14 cellular contexts compared by ENCODE assay signal in the genomic region with DNA sequence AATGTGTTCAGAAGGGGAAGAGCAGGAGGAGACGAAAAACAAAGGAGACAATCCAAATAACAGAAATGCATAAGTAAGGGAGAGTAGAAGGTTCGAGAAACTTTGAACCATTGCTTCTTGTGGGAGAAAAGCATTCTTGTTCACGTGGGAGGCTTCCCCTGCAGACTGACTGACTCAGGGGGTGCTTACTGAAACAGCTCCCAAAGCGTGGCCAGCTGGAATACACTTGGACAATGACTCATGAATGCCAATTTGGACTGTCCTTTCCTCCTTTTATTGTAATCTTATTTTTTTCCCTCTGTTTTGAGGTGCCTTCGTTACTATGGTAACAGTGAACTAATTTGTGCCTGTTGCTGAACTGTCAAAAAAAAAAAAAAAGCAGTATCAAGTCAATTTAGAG.
DNase-seq lines count a peak whose midpoint lies in the region; ATAC-seq, FAIRE-seq and TF ChIP-seq lines count a peak whose summit lies in the region.
"Had no signal": no experiment of that assay in that cellular context is flagged by ENCODE, and none has a peak within 500 bp of the region (broad histone marks: within the 10 kb centered on the region; RNA-seq: fewer than 3 reads in every experiment).

No MANE protein-coding gene starts in this region.

- H3K36me3 ChIP-seq in astrocyte (ENCODE audit: insufficient read depth, low read length), result no peaks in the 10 kb centered on the region
- H3K36me3 ChIP-seq in CD4-positive, alpha-beta memory T cell (ENCODE audit: insufficient read depth, low read length), result no peaks in the 10 kb centered on the region
- H3K36me3 ChIP-seq: colonic mucosa had no signal

- no peak overlapping the region for H3K4me3 Mint-ChIP-seq in astrocyte (ENCODE audit: unreplicated experiment)
- no peak overlapping the region for H3K4me3 Mint-ChIP-seq in CD4-positive, alpha-beta memory T cell
- H3K4me3 Mint-ChIP-seq in natural killer cell, result no peak overlapping the region
- H3K4me3 Mint-ChIP-seq: immature natural killer cell; stimulated activated effector memory CD8-positive, alpha-beta T cell treated with anti-CD3 and anti-CD28 coated beads, Interleukin-12 subunit alpha, Interleukin-12 subunit beta, amount 100 ng/mL, for 72 hours had no signal

- peaks cover 9% of the 10 kb centered on the region for H3K27me3 Mint-ChIP-seq in astrocyte (ENCODE audit: low read depth, unreplicated experiment)
- peaks cover under 1 to 14% of the 10 kb centered on the region in 2 donors for H3K27me3 Mint-ChIP-seq in CD4-positive, alpha-beta memory T cell
- H3K27me3 Mint-ChIP-seq in natural killer cell (ENCODE audit: low read depth in 2 of 2), result peaks cover 8 to 16% of the 10 kb centered on the region in 2 donors

- H3K27me3 ChIP-seq in astrocyte (ENCODE audit: insufficient read depth, low read length), result peaks cover under 1% of the 10 kb centered on the region
- H3K27me3 ChIP-seq in CD4-positive, alpha-beta memory T cell (ENCODE audit: insufficient read depth, low read length), result peaks cover 5% of the 10 kb centered on the region

- peak overlapping the region; percentile 42 for H3K9ac ChIP-seq in astrocyte (ENCODE audit: low read length)

- intact Hi-C loops in CD4-positive, alpha-beta memory T cell (cut with micrococcal nuclease), result loop anchor here (10.0 kb wide), 1 partner anchor 276 kb away; no protein-coding TSS in a partner anchor
- intact Hi-C loops in natural killer cell (cut with micrococcal nuclease), result loop anchor here (10.0 kb wide), 1 partner anchor 1414 kb away; no protein-coding TSS in a partner anchor

- POLR2A ChIA-PET in CD4-positive, alpha-beta memory T cell (lab: Charles Lee; ENCODE audit: partially characterized antibody), result no interaction called here

- DNase-seq in NCI-H2029 (lab: John Stamatoyannopoulos, UW), result peak; percentile 16
- no peak for DNase-seq in NCI-H2029 treated with DMSO at 0.1 percent for 48 hours (lab: John Stamatoyannopoulos, UW)
- DNase-seq in astrocyte (ENCODE audit: low read depth), result peak; percentile 94
- peak; percentile 65 for DNase-seq in hepatic stellate cell (ENCODE audit: low spot score)
- peak; percentile 47 for DNase-seq in superior temporal gyrus (ENCODE audit: extremely low spot score)
- DNase-seq in CD4-positive, alpha-beta memory T cell, result no peak
- DNase-seq in NCI-H1092 (lab: John Stamatoyannopoulos, UW), result no peak
- DNase-seq in natural killer cell, result no peak
- DNase-seq: colonic mucosa, immature natural killer cell, NCI-H2171 had no signal

- no peaks in the 10 kb centered on the region for H3K9me3 ChIP-seq in astrocyte (ENCODE audit: insufficient read depth, low read depth, low read length)
- no peaks in the 10 kb centered on the region for H3K9me3 ChIP-seq in CD4-positive, alpha-beta memory T cell (ENCODE audit: control insufficient read depth in 1 of 2, low read length in 2 of 2)
- H3K9me3 ChIP-seq: A549, colonic mucosa had no signal

- CTCF ChIA-PET in CD4-positive, alpha-beta memory T cell (lab: Charles Lee; ENCODE audit: partially characterized antibody), result no interaction called here

- ATAC-seq in natural killer cell, result no peak
- ATAC-seq: A549; stimulated activated effector memory CD8-positive, alpha-beta T cell treated with anti-CD3 and anti-CD28 coated beads, Interleukin-12 subunit alpha, Interleukin-12 subunit beta, amount 100 ng/mL, for 72 hours had no signal

- H3K36me3 Mint-ChIP-seq in astrocyte (ENCODE audit: low read depth, unreplicated experiment), result no peaks in the 10 kb centered on the region
- H3K36me3 Mint-ChIP-seq in CD4-positive, alpha-beta memory T cell, result no peaks in the 10 kb centered on the region
- no peaks in the 10 kb centered on the region for H3K36me3 Mint-ChIP-seq in natural killer cell
- H3K36me3 Mint-ChIP-seq: immature natural killer cell; stimulated activated effector memory CD8-positive, alpha-beta T cell treated with anti-CD3 and anti-CD28 coated beads, Interleukin-12 subunit alpha, Interleukin-12 subunit beta, amount 100 ng/mL, for 72 hours had no signal

- H3K4me1 Mint-ChIP-seq in astrocyte (ENCODE audit: low read depth, unreplicated experiment), result peaks cover 18% of the 10 kb centered on the region
- peaks cover 0 to 5% (median 2%) of the 10 kb centered on the region in 4 donors for H3K4me1 Mint-ChIP-seq in CD4-positive, alpha-beta memory T cell
- H3K4me1 Mint-ChIP-seq in natural killer cell, result peaks cover 6 to 8% of the 10 kb centered on the region in 2 donors

- TF ChIP-seq CTCF in astrocyte (IDR thresholded peaks at IDR 0.05; ENCODE audit: insufficient read depth, low read depth, low read length), result no peak
- TF ChIP-seq CTCF in natural killer cell (IDR thresholded peaks at IDR 0.05), result no peak

- no peaks in the 10 kb centered on the region for H3K79me2 ChIP-seq in astrocyte (ENCODE audit: insufficient read depth, low read length)

- H3K27ac ChIP-seq in astrocyte (ENCODE audit: low read depth, low read length), result peak overlapping the region; percentile 57
- H3K27ac ChIP-seq in CD4-positive, alpha-beta memory T cell (ENCODE audit: low read depth, low read length), result no peak overlapping the region
- H3K27ac ChIP-seq: A549, colonic mucosa, skin epidermis had no signal

- no peaks in the 10 kb centered on the region for H3K9me3 Mint-ChIP-seq in astrocyte (ENCODE audit: unreplicated experiment)
- H3K9me3 Mint-ChIP-seq in CD4-positive, alpha-beta memory T cell, result no peaks in the 10 kb centered on the region
- H3K9me3 Mint-ChIP-seq in natural killer cell, result no peaks in the 10 kb centered on the region
- H3K9me3 Mint-ChIP-seq: immature natural killer cell; stimulated activated effector memory CD8-positive, alpha-beta T cell treated with anti-CD3 and anti-CD28 coated beads, Interleukin-12 subunit alpha, Interleukin-12 subunit beta, amount 100 ng/mL, for 72 hours had no signal

- H3K4me2 ChIP-seq in astrocyte (ENCODE audit: low read length), result peak overlapping the region; percentile 69
- H3K4me2 ChIP-seq: A549 had no signal

- H3K4me3 ChIP-seq in astrocyte (ENCODE audit: insufficient read depth, low read depth, low read length), result no peak overlapping the region
- H3K4me3 ChIP-seq in CD4-positive, alpha-beta memory T cell (ENCODE audit: low read length in 2 of 2), result no peak overlapping the region
- H3K4me3 ChIP-seq: A549, colonic mucosa, skin epidermis had no signal

- peak overlapping the region; percentile 48 for H2AFZ ChIP-seq in astrocyte (ENCODE audit: low read depth, low read length)

- H3K4me1 ChIP-seq in astrocyte (ENCODE audit: insufficient read depth, low read length), result peaks cover 23% of the 10 kb centered on the region
- H3K4me1 ChIP-seq in CD4-positive, alpha-beta memory T cell (ENCODE audit: insufficient read depth, low read length), result peaks cover 10% of the 10 kb centered on the region
- H3K4me1 ChIP-seq: colonic mucosa had no signal

- H3K27ac Mint-ChIP-seq in astrocyte (ENCODE audit: unreplicated experiment) (peak overlapping the region; percentile 92), natural killer cell (no peak overlapping the region)
- H3K27ac Mint-ChIP-seq in CD4-positive, alpha-beta memory T cell, result no peak overlapping the region
- H3K27ac Mint-ChIP-seq: immature natural killer cell; stimulated activated effector memory CD8-positive, alpha-beta T cell treated with anti-CD3 and anti-CD28 coated beads, Interleukin-12 subunit alpha, Interleukin-12 subunit beta, amount 100 ng/mL, for 72 hours had no signal

- no peaks in the 10 kb centered on the region for H4K20me1 ChIP-seq in astrocyte (ENCODE audit: insufficient read depth, low read length)

- FAIRE-seq in astrocyte (lab: Jason Lieb, UNC), result no peak
- FAIRE-seq: A549 had no signal

Comparison
In these comparisons a context has a peak if more than half of its experiments do, and no peak if none do; other contexts are left out.
1. DNase-seq: peak in NCI-H2029 (single experiment), astrocyte (single experiment), hepatic stellate cell (single experiment) and superior temporal gyrus (single experiment); none in NCI-H2029 treated with DMSO at 0.1 percent for 48 hours (single experiment), CD4-positive, alpha-beta memory T cell (0 of 5), NCI-H1092 (single experiment) and natural killer cell (single experiment).